Comparison of ENCODE assay signal across 9 cellular contexts in the genomic region with DNA sequence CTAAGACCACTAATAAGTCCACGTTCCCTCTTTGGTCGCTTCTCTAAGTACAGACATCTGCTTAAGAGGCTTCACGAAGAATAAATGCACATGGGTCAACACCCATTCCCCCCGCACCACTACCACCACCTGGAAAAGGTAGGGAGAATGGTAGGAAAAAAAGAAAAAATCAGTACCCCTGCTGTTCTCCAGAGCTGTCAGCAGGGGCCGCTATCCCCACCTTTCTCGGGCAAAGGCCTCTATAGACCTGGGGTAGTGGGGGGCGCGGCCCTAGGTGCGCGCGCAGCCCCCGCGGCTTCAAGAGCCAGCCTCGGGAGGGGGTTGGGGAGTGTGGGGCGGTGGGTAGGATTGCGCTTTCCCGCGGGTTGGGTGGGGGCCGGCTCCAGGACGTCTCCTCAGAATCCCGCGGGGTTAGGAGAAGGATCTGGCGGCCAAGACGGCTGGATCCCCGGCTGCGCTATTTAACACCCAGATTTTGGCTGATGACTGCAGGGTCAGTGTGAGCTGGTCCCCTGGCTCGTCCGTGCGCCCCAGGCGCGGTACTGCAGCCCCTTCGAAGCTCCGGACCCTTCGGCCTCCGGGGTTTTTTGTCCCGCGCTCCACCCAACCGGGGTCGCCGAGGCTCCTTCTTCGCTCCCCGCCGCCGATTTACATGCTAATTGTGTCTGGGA. TPM values are rescaled to one million over a fixed set of nuclear protein-coding genes. Genes with fewer than 3 reads are reported as not detected.
DNase-seq lines count a peak whose midpoint lies in the region; ATAC-seq and TF ChIP-seq lines count a peak whose summit lies in the region.
"Had no signal": no experiment of that assay in that cellular context is flagged by ENCODE, and none has a peak within 500 bp of the region (broad histone marks: within the 10 kb centered on the region; RNA-seq: fewer than 3 reads in every experiment).

No MANE protein-coding gene starts in this region.

- H3K27me3 ChIP-seq in endodermal cell (ENCODE audit: control insufficient read depth, insufficient read depth, low read length, poor library complexity, severe bottlenecking) (no peaks in the 10 kb centered on the region), lower lobe of right lung (ENCODE audit: low read depth) (peaks cover 44% of the 10 kb centered on the region)

- H3K27me3 Mint-ChIP-seq in T-helper 1 cell treated with Interleukin-12 subunit alpha and Interleukin-12 subunit beta and Interleukin-4 antibody, amounts not matched to agents 30 μg/mL and 1 μg/mL, for 36 hours (ENCODE audit: low read depth), result peaks cover 69% of the 10 kb centered on the region
- H3K27me3 Mint-ChIP-seq in endodermal cell (ENCODE audit: insufficient read depth), result peaks cover 6% of the 10 kb centered on the region
- H3K27me3 Mint-ChIP-seq in stimulated activated naive CD8-positive, alpha-beta T cell treated with anti-CD3 and anti-CD28 coated beads, Interleukin-15, amount 100 ng/mL, for 72 hours, result peaks cover 100% of the 10 kb centered on the region

- H3K27ac ChIP-seq in endodermal cell (ENCODE audit: low read depth, low read length) (peak overlapping the region; percentile 75), lower lobe of right lung (no peak overlapping the region)

- H3K9me3 ChIP-seq in endodermal cell (ENCODE audit: control insufficient read depth, low read length), result no peaks in the 10 kb centered on the region
- no peaks in the 10 kb centered on the region for H3K9me3 ChIP-seq in lower lobe of right lung

- H3K4me1 ChIP-seq in endodermal cell (ENCODE audit: control insufficient read depth, insufficient read depth, low read length) (no peaks in the 10 kb centered on the region), lower lobe of right lung (peaks cover 45% of the 10 kb centered on the region)

- H3K27ac Mint-ChIP-seq in T-helper 1 cell treated with Interleukin-12 subunit alpha and Interleukin-12 subunit beta and Interleukin-4 antibody, amounts not matched to agents 30 μg/mL and 1 μg/mL, for 36 hours, result peak overlapping the region; percentile 49
- peak overlapping the region; percentile 99 for H3K27ac Mint-ChIP-seq in endodermal cell
- H3K27ac Mint-ChIP-seq in stimulated activated naive CD8-positive, alpha-beta T cell treated with anti-CD3 and anti-CD28 coated beads, Interleukin-15, amount 100 ng/mL, for 72 hours, result no peak overlapping the region
- H3K27ac Mint-ChIP-seq: dendritic cell treated with granulocyte-macrophage colony-stimulating factor and Interleukin-4, amounts not matched to agents 40 ng/mL and 50 ng/mL, for 4 days had no signal

- WGBS in endodermal cell (ENCODE audit: insufficient coverage in 1 of 2, insufficient read length in 1 of 2), 2 experiments, result 0 to 1% methylated on average over 4 to 43 of the region's 44 CpGs

- peak overlapping the region; percentile 94 for H3K4me3 ChIP-seq in endodermal cell (ENCODE audit: low read length)
- peak overlapping the region; percentile 69 for H3K4me3 ChIP-seq in lower lobe of right lung

- H3K9me3 Mint-ChIP-seq in T-helper 1 cell treated with Interleukin-12 subunit alpha and Interleukin-12 subunit beta and Interleukin-4 antibody, amounts not matched to agents 30 μg/mL and 1 μg/mL, for 36 hours, result no peaks in the 10 kb centered on the region
- H3K9me3 Mint-ChIP-seq in endodermal cell, result no peaks in the 10 kb centered on the region
- no peaks in the 10 kb centered on the region for H3K9me3 Mint-ChIP-seq in stimulated activated naive CD8-positive, alpha-beta T cell treated with anti-CD3 and anti-CD28 coated beads, Interleukin-15, amount 100 ng/mL, for 72 hours
- H3K9me3 Mint-ChIP-seq: dendritic cell treated with granulocyte-macrophage colony-stimulating factor and Interleukin-4, amounts not matched to agents 40 ng/mL and 50 ng/mL, for 4 days had no signal

- H3K9ac ChIP-seq in endodermal cell (ENCODE audit: extremely low read depth, low read length, poor library complexity, severe bottlenecking), result peak overlapping the region; percentile 52

- H3K36me3 ChIP-seq in endodermal cell (ENCODE audit: control insufficient read depth, insufficient read depth, low read length), result no peaks in the 10 kb centered on the region
- H3K36me3 ChIP-seq in lower lobe of right lung, result no peaks in the 10 kb centered on the region

- H3K4me3 Mint-ChIP-seq in T-helper 1 cell treated with Interleukin-12 subunit alpha and Interleukin-12 subunit beta and Interleukin-4 antibody, amounts not matched to agents 30 μg/mL and 1 μg/mL, for 36 hours, result peak overlapping the region; percentile 48
- H3K4me3 Mint-ChIP-seq in endodermal cell, result peak overlapping the region; percentile 100
- peak overlapping the region; percentile 89 to 97 for H3K4me3 Mint-ChIP-seq in stimulated activated naive CD8-positive, alpha-beta T cell treated with anti-CD3 and anti-CD28 coated beads, Interleukin-15, amount 100 ng/mL, for 72 hours

- DNase-seq in Daoy (ENCODE audit: low read depth) (peak; percentile 87), endodermal cell (peak; percentile 96), lower lobe of right lung (peak; percentile 63), NCI-H2196 (lab: John Stamatoyannopoulos, UW; ENCODE audit: unreplicated experiment) (no peak)
- DNase-seq in stimulated activated naive CD8-positive, alpha-beta T cell treated with anti-CD3 and anti-CD28 coated beads, Interleukin-15, amount 100 ng/mL, for 72 hours, result peak; percentile 54 to 71

- TF ChIP-seq CTCF in endodermal cell (conservative IDR thresholded peaks at IDR 0.05), result peak; percentile 91
- peak; percentile 71 for TF ChIP-seq CTCF in lower lobe of right lung (IDR thresholded peaks at IDR 0.05)

- intact Hi-C loops in lower lobe of right lung (cut with DNase I), result no loop called here

- H3K4me1 Mint-ChIP-seq in T-helper 1 cell treated with Interleukin-12 subunit alpha and Interleukin-12 subunit beta and Interleukin-4 antibody, amounts not matched to agents 30 μg/mL and 1 μg/mL, for 36 hours (ENCODE audit: low read depth), result peaks cover 19% of the 10 kb centered on the region
- peaks cover 16% of the 10 kb centered on the region for H3K4me1 Mint-ChIP-seq in endodermal cell
- H3K4me1 Mint-ChIP-seq in stimulated activated naive CD8-positive, alpha-beta T cell treated with anti-CD3 and anti-CD28 coated beads, Interleukin-15, amount 100 ng/mL, for 72 hours, result peaks cover 54% of the 10 kb centered on the region

- H3K36me3 Mint-ChIP-seq in T-helper 1 cell treated with Interleukin-12 subunit alpha and Interleukin-12 subunit beta and Interleukin-4 antibody, amounts not matched to agents 30 μg/mL and 1 μg/mL, for 36 hours (ENCODE audit: low read depth), result peaks cover 2% of the 10 kb centered on the region
- H3K36me3 Mint-ChIP-seq in endodermal cell (ENCODE audit: low read depth), result peaks cover 15% of the 10 kb centered on the region

- ATAC-seq in GM19455 (IDR thresholded peaks at IDR 0.05; ENCODE audit: unreplicated experiment) (peak; percentile 43), HG03460 (IDR thresholded peaks at IDR 0.05; ENCODE audit: unreplicated experiment) (peak; percentile 37), lower lobe of right lung (peak; percentile 70 to 77)
- ATAC-seq in stimulated activated naive CD8-positive, alpha-beta T cell treated with anti-CD3 and anti-CD28 coated beads, Interleukin-15, amount 100 ng/mL, for 72 hours, result peak; percentile 70

RNA-seq across cellular contexts. Expression of gene SEMA6A, which starts 1.6 kb away (rescaled TPM):
- 0.34 and 4.9 TPM in 2 replicates for total RNA-seq in Daoy (2014; rRNA removed; shearing (Covaris generic))
- total RNA-seq in endodermal cell (100 to 1,000 TPM in 1 of 2 donors, 10 to 100 TPM in 1; 79.6 to 328 TPM), lower lobe of right lung (44.3 TPM)
- polyA plus RNA-seq in endodermal cell (2013, experiment 1 of 2), result 73.8 TPM
- polyA plus RNA-seq in endodermal cell (2013, experiment 2 of 2), result 61.4 TPM

Comparison
In these comparisons a context has a peak if more than half of its experiments do, and no peak if none do; other contexts are left out.
1. H3K27ac Mint-ChIP-seq: peak in T-helper 1 cell treated with Interleukin-12 subunit alpha and Interleukin-12 subunit beta and Interleukin-4 antibody, amounts not matched to agents 30 μg/mL and 1 μg/mL, for 36 hours (single experiment) and endodermal cell (single experiment); none in stimulated activated naive CD8-positive, alpha-beta T cell treated with anti-CD3 and anti-CD28 coated beads, Interleukin-15, amount 100 ng/mL, for 72 hours (0 of 2).
2. H3K4me3 Mint-ChIP-seq: peak in every context shown above with its lines; median percentile 100 in endodermal cell; 93 in stimulated activated naive CD8-positive, alpha-beta T cell treated with anti-CD3 and anti-CD28 coated beads, Interleukin-15, amount 100 ng/mL, for 72 hours; 48 in T-helper 1 cell treated with Interleukin-12 subunit alpha and Interleukin-12 subunit beta and Interleukin-4 antibody, amounts not matched to agents 30 μg/mL and 1 μg/mL, for 36 hours.
3. Peak in every context shown above with its lines, with median percentiles within 50 percentile points of each other: ATAC-seq.